ENCODE assay signal across 36 cellular contexts in genomic region chr1:202901555-202901954, GRCh38.
"Had no signal": no experiment of that assay in that cellular context is flagged by ENCODE, and none has a peak within 500 bp of the region (broad histone marks: within the 10 kb centered on the region; RNA-seq: fewer than 3 reads in every experiment).

No MANE protein-coding gene starts in this region.

- H3K4me1 ChIP-seq: adrenal gland, ascending aorta, body of pancreas, breast epithelium had no signal

- H3K27ac ChIP-seq: adrenal gland, ascending aorta, body of pancreas, brain microvascular endothelial cell, breast epithelium, cardiac muscle cell had no signal

- H3K4me3 Mint-ChIP-seq: activated naive CD4-positive, alpha-beta T cell treated with anti-CD3 and anti-CD28 coated beads for 36 hours; activated naive CD4-positive, alpha-beta T cell treated with anti-CD3 and anti-CD28 coated beads, Interleukin-2, amount 10 ng/mL, durations not matched to agents 7 days and 5 days; activated naive CD4-positive, alpha-beta T cell treated with anti-CD3 and anti-CD28 coated beads, Interleukin-2, amount 50 U/mL, for 24 hours; activated naive CD8-positive, alpha-beta T cell treated with anti-CD3 and anti-CD28 coated beads, Interleukin-2, amount 10 ng/mL, durations not matched to agents 7 days and 5 days; activated naive CD8-positive, alpha-beta T cell treated with anti-CD3 and anti-CD28 coated beads, Interleukin-2, amount 50 U/mL, for 24 hours; activated T-cell treated with anti-CD3 and anti-CD28 coated beads, Interleukin-2, amount 50 U/mL, for 24 hours; activated T-cell treated with anti-CD3 and anti-CD28 coated beads, Interleukin-2, amount 50 U/mL, for 4 hours; activated T-cell treated with anti-CD3 and anti-CD28 coated beads, Interleukin-2, amount 50 U/mL, for 72 hours; activated T-helper 1 cell treated with anti-CD3 and anti-CD28 coated beads, Interleukin-12 subunit alpha, Interleukin-12 subunit beta, Interleukin-2, Interleukin-4 antibody, amounts not matched to agents 30 ng/mL and 10 ng/mL and 1 ng/mL, durations not matched to agents 14 hours and 24 hours and 36 hours; activated T-helper 17 cell treated with anti-CD3 and anti-CD28 coated beads, Interleukin-2, amount 50 U/mL, for 72 hours; brain; central memory CD8-positive, alpha-beta T cell had no signal

- H3K36me3 Mint-ChIP-seq: activated naive CD4-positive, alpha-beta T cell treated with anti-CD3 and anti-CD28 coated beads, Interleukin-2, amount 50 U/mL, for 72 hours had no signal

- H3K4me3 ChIP-seq: adrenal gland, ascending aorta, body of pancreas, breast epithelium, cardiac muscle cell had no signal

- DNase-seq: activated effector memory CD4-positive, alpha-beta T cell treated with anti-CD3 and anti-CD28 coated beads, Interleukin-2, amount 50 U/mL, for 16 hours; activated effector memory CD4-positive, alpha-beta T cell treated with Interleukin-2 at 50 U/mL for 16 hours; activated gamma-delta T cell; activated gamma-delta T cell treated with Interleukin-2 at 50 U/mL for 16 hours; activated naive CD4-positive, alpha-beta T cell; activated naive CD4-positive, alpha-beta T cell treated with anti-CD3 and anti-CD28 coated beads for 36 hours; activated naive CD4-positive, alpha-beta T cell treated with anti-CD3 and anti-CD28 coated beads, Interleukin-2, amount 10 ng/mL, durations not matched to agents 7 days and 5 days; activated naive CD4-positive, alpha-beta T cell treated with anti-CD3 and anti-CD28 coated beads, Interleukin-2, amount 50 U/mL, for 16 hours; activated naive CD4-positive, alpha-beta T cell treated with Interleukin-2 at 50 U/mL for 16 hours; activated naive CD8-positive, alpha-beta T cell treated with anti-CD3 and anti-CD28 coated beads, Interleukin-2, amount 10 ng/mL, durations not matched to agents 7 days and 5 days; activated naive CD8-positive, alpha-beta T cell treated with anti-CD3 and anti-CD28 coated beads, Interleukin-2, amount 50 U/mL, for 24 hours; activated T-cell treated with anti-CD3 and anti-CD28 coated beads for 4 hours; activated T-cell treated with anti-CD3 and anti-CD28 coated beads, Interleukin-2, amount 50 U/mL, for 1 hour; activated T-cell treated with anti-CD3 and anti-CD28 coated beads, Interleukin-2, amount 50 U/mL, for 24 hours; activated T-cell treated with anti-CD3 and anti-CD28 coated beads, Interleukin-2, amount 50 U/mL, for 4 hours; activated T-cell treated with anti-CD3 and anti-CD28 coated beads, Interleukin-2, amount 50 U/mL, for 48 hours; activated T-cell treated with anti-CD3 and anti-CD28 coated beads, Interleukin-2, amount 50 U/mL, for 72 hours; adrenal gland; amniotic stem cell; amygdala; anterior cingulate cortex; aorta; body of pancreas; brain microvascular endothelial cell; central memory CD4-positive, alpha-beta T cell; cerebellar nuclear complex had no signal

- H3K4me1 Mint-ChIP-seq: activated naive CD4-positive, alpha-beta T cell treated with anti-CD3 and anti-CD28 coated beads, Interleukin-2, amount 10 ng/mL, durations not matched to agents 7 days and 5 days; activated naive CD4-positive, alpha-beta T cell treated with anti-CD3 and anti-CD28 coated beads, Interleukin-2, amount 50 U/mL, for 24 hours; activated naive CD8-positive, alpha-beta T cell treated with anti-CD3 and anti-CD28 coated beads, Interleukin-2, amount 10 ng/mL, durations not matched to agents 7 days and 5 days; activated naive CD8-positive, alpha-beta T cell treated with anti-CD3 and anti-CD28 coated beads, Interleukin-2, amount 50 U/mL, for 24 hours; activated T-helper 17 cell treated with anti-CD3 and anti-CD28 coated beads, Interleukin-2, amount 50 U/mL, for 72 hours; brain; central memory CD8-positive, alpha-beta T cell had no signal

- H3K27me3 Mint-ChIP-seq: activated naive CD4-positive, alpha-beta T cell treated with anti-CD3 and anti-CD28 coated beads, Interleukin-2, amount 10 ng/mL, durations not matched to agents 7 days and 5 days; activated naive CD4-positive, alpha-beta T cell treated with anti-CD3 and anti-CD28 coated beads, Interleukin-2, amount 50 U/mL, for 24 hours; activated naive CD8-positive, alpha-beta T cell treated with anti-CD3 and anti-CD28 coated beads, Interleukin-2, amount 10 ng/mL, durations not matched to agents 7 days and 5 days; activated naive CD8-positive, alpha-beta T cell treated with anti-CD3 and anti-CD28 coated beads, Interleukin-2, amount 50 U/mL, for 24 hours; activated T-cell treated with anti-CD3 and anti-CD28 coated beads, Interleukin-2, amount 50 U/mL, for 24 hours; activated T-helper 17 cell treated with anti-CD3 and anti-CD28 coated beads, Interleukin-2, amount 50 U/mL, for 72 hours; brain; central memory CD8-positive, alpha-beta T cell had no signal

- H3K27ac Mint-ChIP-seq: activated naive CD4-positive, alpha-beta T cell treated with anti-CD3 and anti-CD28 coated beads for 36 hours; activated naive CD4-positive, alpha-beta T cell treated with anti-CD3 and anti-CD28 coated beads, Interleukin-2, amount 10 ng/mL, durations not matched to agents 7 days and 5 days; activated naive CD4-positive, alpha-beta T cell treated with anti-CD3 and anti-CD28 coated beads, Interleukin-2, amount 50 U/mL, for 24 hours; activated naive CD4-positive, alpha-beta T cell treated with anti-CD3 and anti-CD28 coated beads, Interleukin-2, amount 50 U/mL, for 72 hours; activated naive CD8-positive, alpha-beta T cell treated with anti-CD3 and anti-CD28 coated beads, Interleukin-2, amount 50 U/mL, for 24 hours; activated T-cell treated with anti-CD3 and anti-CD28 coated beads, Interleukin-2, amount 50 U/mL, for 24 hours; activated T-cell treated with anti-CD3 and anti-CD28 coated beads, Interleukin-2, amount 50 U/mL, for 72 hours; activated T-helper 1 cell treated with anti-CD3 and anti-CD28 coated beads, Interleukin-12 subunit alpha, Interleukin-12 subunit beta, Interleukin-2, Interleukin-4 antibody, amounts not matched to agents 30 ng/mL and 10 ng/mL and 1 ng/mL, durations not matched to agents 14 hours and 24 hours and 36 hours; activated T-helper 17 cell treated with anti-CD3 and anti-CD28 coated beads, Interleukin-2, amount 50 U/mL, for 72 hours; activated T-helper 2 cell treated with anti-CD3 and anti-CD28 coated beads, Interferon-gamma antibody, Interleukin-2, Interleukin-4, amounts not matched to agents 10 μg/mL and 5 μg/mL and 100 μg/mL, durations not matched to agents 14 hours and 24 hours and 36 hours; brain had no signal

- H3K9me3 Mint-ChIP-seq: activated naive CD4-positive, alpha-beta T cell treated with anti-CD3 and anti-CD28 coated beads for 36 hours; activated naive CD4-positive, alpha-beta T cell treated with anti-CD3 and anti-CD28 coated beads, Interleukin-2, amount 10 ng/mL, durations not matched to agents 7 days and 5 days; activated naive CD4-positive, alpha-beta T cell treated with anti-CD3 and anti-CD28 coated beads, Interleukin-2, amount 50 U/mL, for 24 hours; activated naive CD4-positive, alpha-beta T cell treated with anti-CD3 and anti-CD28 coated beads, Interleukin-2, amount 50 U/mL, for 72 hours; activated naive CD8-positive, alpha-beta T cell treated with anti-CD3 and anti-CD28 coated beads, Interleukin-2, amount 10 ng/mL, durations not matched to agents 7 days and 5 days; activated naive CD8-positive, alpha-beta T cell treated with anti-CD3 and anti-CD28 coated beads, Interleukin-2, amount 50 U/mL, for 24 hours; activated T-cell treated with anti-CD3 and anti-CD28 coated beads, Interleukin-2, amount 50 U/mL, for 24 hours; activated T-cell treated with anti-CD3 and anti-CD28 coated beads, Interleukin-2, amount 50 U/mL, for 4 hours; activated T-cell treated with anti-CD3 and anti-CD28 coated beads, Interleukin-2, amount 50 U/mL, for 72 hours; activated T-helper 1 cell treated with anti-CD3 and anti-CD28 coated beads, Interleukin-12 subunit alpha, Interleukin-12 subunit beta, Interleukin-2, Interleukin-4 antibody, amounts not matched to agents 30 ng/mL and 10 ng/mL and 1 ng/mL, durations not matched to agents 14 hours and 24 hours and 36 hours; activated T-helper 17 cell treated with anti-CD3 and anti-CD28 coated beads, Interleukin-2, amount 50 U/mL, for 72 hours; activated T-helper 2 cell treated with anti-CD3 and anti-CD28 coated beads, Interferon-gamma antibody, Interleukin-2, Interleukin-4, amounts not matched to agents 10 μg/mL and 5 μg/mL and 100 μg/mL, durations not matched to agents 14 hours and 24 hours and 36 hours; brain; central memory CD8-positive, alpha-beta T cell had no signal

- H3K9me3 ChIP-seq: adrenal gland, ascending aorta, body of pancreas, breast epithelium had no signal

- H3K36me3 ChIP-seq: breast epithelium had no signal

- ATAC-seq: activated naive CD4-positive, alpha-beta T cell treated with anti-CD3 and anti-CD28 coated beads, Interleukin-2, amount 50 U/mL, for 72 hours; activated naive CD8-positive, alpha-beta T cell treated with anti-CD3 and anti-CD28 coated beads, Interleukin-2, amount 50 U/mL, for 24 hours; activated T-cell treated with anti-CD3 and anti-CD28 coated beads, Interleukin-2, amount 50 U/mL, for 4 hours; activated T-cell treated with anti-CD3 and anti-CD28 coated beads, Interleukin-2, amount 50 U/mL, for 72 hours; activated T-helper 17 cell treated with anti-CD3 and anti-CD28 coated beads, Interleukin-2, amount 50 U/mL, for 72 hours; body of pancreas had no signal

- H3K27me3 ChIP-seq: adrenal gland, ascending aorta, body of pancreas, brain microvascular endothelial cell, breast epithelium, cardiac muscle cell had no signal
